19 cellular contexts compared by ENCODE assay signal in genomic region chr7:128235469-128235868, GRCh38. TPM values are rescaled to one million over a fixed set of nuclear protein-coding genes. Genes with fewer than 3 reads are reported as not detected.
A peak's percentile ranks its signal among the peaks of the same experiment; 100 is the strongest.
DNase-seq lines count a peak whose midpoint lies in the region; ATAC-seq, FAIRE-seq and TF ChIP-seq lines count a peak whose summit lies in the region.
"Had no signal": no experiment of that assay in that cellular context is flagged by ENCODE, and none has a peak within 500 bp of the region (broad histone marks: within the 10 kb centered on the region; RNA-seq: fewer than 3 reads in every experiment).

No MANE protein-coding gene starts in this region.

- H3K14ac ChIP-seq in IMR-90 (replicated peaks; ENCODE audit: low read depth, low read length), result no peak overlapping the region

- in situ Hi-C loops in IMR-90 (cut with MboI; ENCODE audit: low sequenced_read_pairs), result no loop called here
- in situ Hi-C loops in K562 (cut with MboI), result no loop called here

- H3K36me3 ChIP-seq in IMR-90 (ENCODE audit: control insufficient read depth, insufficient read depth, low read length), result no peaks in the 10 kb centered on the region
- H3K36me3 ChIP-seq in K562 (ENCODE audit: control insufficient read depth, insufficient read depth, low read length), result no peaks in the 10 kb centered on the region
- H3K36me3 ChIP-seq in neural progenitor cell, result no peaks in the 10 kb centered on the region
- H3K36me3 ChIP-seq in left lung, result no peaks in the 10 kb centered on the region
- no peaks in the 10 kb centered on the region for H3K36me3 ChIP-seq in mucosa of descending colon (ENCODE audit: low read depth)
- H3K36me3 ChIP-seq: BLaER1 had no signal

- H3K79me2 ChIP-seq in K562 (ENCODE audit: control insufficient read depth, insufficient read depth, low read length) (no peaks in the 10 kb centered on the region), neural progenitor cell (ENCODE audit: low read depth) (no peaks in the 10 kb centered on the region)

- DNase-seq in C1 segment of cervical spinal cord (lab: John Stamatoyannopoulos, UW) (peak in 8 of 14 donors; percentile 7 to 63 (median 16)), IMR-90 (no peak), K562 (ENCODE audit: extremely low read depth in 1 of 4, low spot score in 3 of 4) (no peak), neural progenitor cell (ENCODE audit: low spot score) (peak; percentile 49), immature natural killer cell (no peak), left lung (no peak), mucosa of descending colon (no peak), kidney tubule cell (ENCODE audit: low spot score) (no peak)
- DNase-seq: MV-4-11, NCI-H1436 treated with DMSO at 0.1 percent for 48 hours, NCI-H2107, NCI-H226, NCI-H748 treated with DMSO at 0.1 percent for 48 hours, SIG-M5 had no signal

- no peak overlapping the region for H4K5ac ChIP-seq in IMR-90 (ENCODE audit: low read depth, low read length)

- no peak overlapping the region for H2BK20ac ChIP-seq in IMR-90 (ENCODE audit: low read depth, low read length)

- BruUV-seq in IMR-90 (replicated peaks; lab: Mats Ljungman, UMichigan), result no TSS peak
- no TSS peak for BruUV-seq in K562 (replicated peaks; lab: Mats Ljungman, UMichigan)

- peaks cover 4% of the 10 kb centered on the region for H3K27me3 Mint-ChIP-seq in neural progenitor cell (ENCODE audit: insufficient read depth, low read depth)
- H3K27me3 Mint-ChIP-seq in immature natural killer cell (ENCODE audit: low read depth in 3 of 3), result peaks cover 3 to 9% (median 5%) of the 10 kb centered on the region in 3 donors

- peaks cover 41% of the 10 kb centered on the region for H3K27me3 ChIP-seq in IMR-90 (ENCODE audit: control insufficient read depth, insufficient read depth, low read length)
- peaks cover 29 to 54% of the 10 kb centered on the region in 2 experiments for H3K27me3 ChIP-seq in K562 (ENCODE audit: control insufficient read depth in 2 of 2, insufficient read depth in 2 of 2, low read length in 2 of 2)
- H3K27me3 ChIP-seq in neural progenitor cell, result no peaks in the 10 kb centered on the region
- peaks cover 4 to 9% of the 10 kb centered on the region in 2 donors for H3K27me3 ChIP-seq in left lung
- H3K27me3 ChIP-seq: BLaER1 had no signal

- dilution Hi-C loops in IMR-90 (cut with HindIII; ENCODE audit: low sequenced_read_pairs, unreplicated experiment), result no loop called here

- no peak for TF ChIP-seq EP300 in K562 (IDR thresholded peaks at IDR 0.05; ENCODE audit: low read length)

- H3K36me3 Mint-ChIP-seq in neural progenitor cell (no peaks in the 10 kb centered on the region), immature natural killer cell (peaks cover 0 to 7% (median 4%) of the 10 kb centered on the region in 3 donors)
- H3K36me3 Mint-ChIP-seq: IgD-negative memory B cell had no signal

- POLR2A ChIA-PET in IMR-90 (lab: Charles Lee; ENCODE audit: unreplicated experiment) (no interaction called here), K562 (lab: Yijun Ruan, JAX) (interaction anchor here (0.6 to 3.8 kb wide), 4 partner anchors 9 to 216 kb away, joined by 4 to 16 read pairs (median 4); no protein-coding TSS in a partner anchor)

- H3K4me3 ChIP-seq in IMR-90 (ENCODE audit: insufficient read depth, low read depth, low read length) (no peak overlapping the region), K562 (no peak overlapping the region), neural progenitor cell (no peak overlapping the region), left lung (no peak overlapping the region), mucosa of descending colon (no peak overlapping the region)
- H3K4me3 ChIP-seq: BLaER1 had no signal

- H2AFZ ChIP-seq in IMR-90 (replicated peaks; ENCODE audit: low read length, poor library complexity) (peak overlapping the region; percentile 23), K562 (ENCODE audit: low read depth, low read length) (peak overlapping the region; percentile 9; the same call in 1 of the 2 replicates), neural progenitor cell (replicated peaks) (no peak overlapping the region)

- TF ChIP-seq RAD21 in IMR-90 (IDR thresholded peaks at IDR 0.05; ENCODE audit: low read length) (no peak), K562 (CRISPR knock-in tag; conservative IDR thresholded peaks at IDR 0.05 in 1 of 2, IDR thresholded peaks at IDR 0.05 in 1 of 2) (no peak)

- CTCF ChIA-PET in IMR-90 (lab: Yijun Ruan, JAX), result no interaction called here
- CTCF ChIA-PET in K562 (lab: Yijun Ruan, JAX; ENCODE audit: low intra/inter-chr PET ratio), result no interaction called here

- peaks cover 17% of the 10 kb centered on the region for H3K4me1 Mint-ChIP-seq in neural progenitor cell
- peaks cover 15 to 18% of the 10 kb centered on the region in 2 donors for H3K4me1 Mint-ChIP-seq in immature natural killer cell
- H3K4me1 Mint-ChIP-seq: IgD-negative memory B cell had no signal

- H3K23ac ChIP-seq in IMR-90 (ENCODE audit: low read depth, low read length), result no peak overlapping the region

- H3K9me3 ChIP-seq in IMR-90 (ENCODE audit: control insufficient read depth, insufficient read depth, low read length) (peaks cover 10% of the 10 kb centered on the region), K562 (replicated peaks; ENCODE audit: control insufficient read depth, insufficient read depth, low read depth, low read length) (no peaks in the 10 kb centered on the region), neural progenitor cell (ENCODE audit: low read depth) (no peaks in the 10 kb centered on the region), left lung (peaks cover 0 to 20% of the 10 kb centered on the region in 2 donors), mucosa of descending colon (peaks cover 19% of the 10 kb centered on the region)

- no peak overlapping the region for H3K18ac ChIP-seq in IMR-90 (ENCODE audit: low read depth, low read length)

- no peak overlapping the region for H2AK5ac ChIP-seq in IMR-90 (ENCODE audit: low read depth, low read length)

- TF ChIP-seq POLR2A in IMR-90 (IDR thresholded peaks at IDR 0.05; ENCODE audit: low read depth, low read length) (no peak), K562 (conservative IDR thresholded peaks at IDR 0.05) (no peak)

- no peaks in the 10 kb centered on the region for H3F3A ChIP-seq in neural progenitor cell (ENCODE audit: low read depth)

- no peak overlapping the region for H3K4me3 Mint-ChIP-seq in neural progenitor cell
- H3K4me3 Mint-ChIP-seq in immature natural killer cell, result no peak overlapping the region
- H3K4me3 Mint-ChIP-seq: IgD-negative memory B cell had no signal

- H3K56ac ChIP-seq in IMR-90 (ENCODE audit: extremely low read depth, insufficient read depth, low read length), result no peak overlapping the region

- H4K20me1 ChIP-seq in IMR-90 (ENCODE audit: insufficient read depth, low read length), result no peaks in the 10 kb centered on the region
- H4K20me1 ChIP-seq in K562 (replicated peaks; ENCODE audit: control insufficient read depth, insufficient read depth, low read length), result no peaks in the 10 kb centered on the region
- no peaks in the 10 kb centered on the region for H4K20me1 ChIP-seq in neural progenitor cell (ENCODE audit: low read depth)
- H4K20me1 ChIP-seq: BLaER1 had no signal

- H3K27ac Mint-ChIP-seq in neural progenitor cell, result no peak overlapping the region
- H3K27ac Mint-ChIP-seq in immature natural killer cell, result no peak overlapping the region
- H3K27ac Mint-ChIP-seq: IgD-negative memory B cell had no signal

- H3K9me3 Mint-ChIP-seq in neural progenitor cell, result peaks cover 13% of the 10 kb centered on the region
- peaks cover 6 to 17% (median 13%) of the 10 kb centered on the region in 6 donors for H3K9me3 Mint-ChIP-seq in immature natural killer cell

- no peak overlapping the region for H2BK120ac ChIP-seq in IMR-90 (ENCODE audit: low read depth, low read length)

- no peak overlapping the region for H4K91ac ChIP-seq in IMR-90 (ENCODE audit: insufficient read depth, low read depth, low read length)

- H2BK5ac ChIP-seq in IMR-90 (ENCODE audit: low read depth, low read length, poor library complexity, severe bottlenecking), result no peak overlapping the region

- no peak for FAIRE-seq in K562 (lab: Jason Lieb, UNC)

- H3K79me1 ChIP-seq in IMR-90 (ENCODE audit: low read depth in 1 of 2, low read length in 2 of 2), result no peaks in the 10 kb centered on the region

- no peak overlapping the region for H3K4me2 ChIP-seq in IMR-90 (ENCODE audit: low read depth, low read length)
- no peak overlapping the region; the same call in 1 of the 2 replicates for H3K4me2 ChIP-seq in K562 (ENCODE audit: insufficient read depth, low read length)
- peak overlapping the region; percentile 34 for H3K4me2 ChIP-seq in neural progenitor cell
- H3K4me2 ChIP-seq: BLaER1 had no signal

- WGBS in IMR-90 (ENCODE audit: extremely low coverage in 2 of 2, insufficient read length in 1 of 2), 2 experiments, result 52% methylated on average over 2 of the region's 7 CpGs; no CpG with 5 or more reads in 1 of the 2 experiments
- WGBS in K562 (ENCODE audit: insufficient coverage, low coverage, missing lambda C conversion rate), result 2% methylated on average over 7 of the region's 7 CpGs

- H3K4me1 ChIP-seq in IMR-90 (ENCODE audit: control insufficient read depth, insufficient read depth, low read length), result no peaks in the 10 kb centered on the region
- H3K4me1 ChIP-seq in K562 (replicated peaks in 1 of 2; ENCODE audit: control insufficient read depth in 2 of 2, insufficient read depth in 2 of 2, low read length in 2 of 2), result peaks cover 0 to under 1% of the 10 kb centered on the region in 2 experiments; a peak in 2 of 5 replicates
- peaks cover 12% of the 10 kb centered on the region for H3K4me1 ChIP-seq in neural progenitor cell
- peaks cover 0 to 19% of the 10 kb centered on the region in 2 donors for H3K4me1 ChIP-seq in left lung
- H3K4me1 ChIP-seq in mucosa of descending colon (ENCODE audit: low read depth), result no peaks in the 10 kb centered on the region

- ATAC-seq in IMR-90 (ENCODE audit: low read depth) (no peak), K562 (no peak; the same call in 1 of the 3 replicates), left lung (no peak), mucosa of descending colon (no peak)
- ATAC-seq: HCT116 had no signal

- no peak overlapping the region for H2BK15ac ChIP-seq in IMR-90 (ENCODE audit: low read depth, low read length)

- H3K9ac ChIP-seq in IMR-90 (ENCODE audit: low read depth, low read length) (no peak overlapping the region), K562 (ENCODE audit: insufficient read depth in 1 of 2, low read depth in 2 of 2, low read length in 2 of 2) (no peak overlapping the region), neural progenitor cell (no peak overlapping the region)
- H3K9ac ChIP-seq: BLaER1 had no signal

- no peak overlapping the region for H4K8ac ChIP-seq in IMR-90 (ENCODE audit: low read depth in 2 of 2, low read length in 2 of 2)

- TF ChIP-seq CTCF in IMR-90 (conservative IDR thresholded peaks at IDR 0.05; ENCODE audit: low read depth, low read length) (no peak), K562 (IDR thresholded peaks at IDR 0.05 in 2 of 3, conservative IDR thresholded peaks at IDR 0.05 in 1 of 3; ENCODE audit: insufficient read depth in 2 of 3, low read depth in 1 of 3, low read length in 3 of 3) (no peak), neural progenitor cell (IDR thresholded peaks at IDR 0.05) (no peak), left lung (IDR thresholded peaks at IDR 0.05) (no peak), mucosa of descending colon (IDR thresholded peaks at IDR 0.05) (no peak)

- H2AK9ac ChIP-seq in IMR-90 (replicated peaks; ENCODE audit: low read depth, low read length, poor library complexity), result no peak overlapping the region

- intact Hi-C loops in IMR-90 (cut with micrococcal nuclease) (no loop called here), K562 (cut with micrococcal nuclease) (loop anchor here (5.0 to 10.0 kb wide), 2 partner anchors 87 to 149 kb away; no protein-coding TSS in a partner anchor), left lung (cut with DNase I) (no loop called here), mucosa of descending colon (cut with DNase I, micrococcal nuclease) (no loop called here)

- H3K4ac ChIP-seq in IMR-90 (ENCODE audit: low read depth, low read length), result no peak overlapping the region

- H3K9me1 ChIP-seq in IMR-90 (ENCODE audit: insufficient read depth, low read length) (no peaks in the 10 kb centered on the region), K562 (ENCODE audit: control insufficient read depth, insufficient read depth, low read length) (no peaks in the 10 kb centered on the region)

- no peak overlapping the region for H3K27ac ChIP-seq in IMR-90 (ENCODE audit: insufficient read depth, low read length)
- H3K27ac ChIP-seq in K562 (ENCODE audit: extremely low read depth, low read depth, low read length), result no peak overlapping the region
- no peak overlapping the region for H3K27ac ChIP-seq in neural progenitor cell
- no peak overlapping the region for H3K27ac ChIP-seq in left lung
- H3K27ac ChIP-seq: BLaER1 had no signal

RNA-seq across cellular contexts. Expression of gene LEP, which starts 5.6 kb away (rescaled TPM):
- not detected in 2 replicates for total RNA-seq in IMR-90 (2012; rRNA removed)
- polyA plus RNA-seq in IMR-90 (2012; rRNA removed), result not detected in 2 replicates
- polyA plus RNA-seq in IMR-90 (2012; cell fraction: cytosol; rRNA removed), result not detected in 2 replicates
- polyA plus RNA-seq in IMR-90 (2012; cell fraction: nucleus; rRNA removed; ENCODE audit: low replicate concordance), result not detected in 2 replicates
- not detected in 2 replicates for total RNA-seq in K562 (2011; cell fraction: chromatin; rRNA removed; ENCODE audit: low replicate concordance)
- total RNA-seq in K562 (2011; cell fraction: nucleolus; rRNA removed), result not detected in 2 replicates
- not detected in 2 replicates for total RNA-seq in K562 (2011; cell fraction: nucleoplasm; rRNA removed)
- total RNA-seq in K562 (2014; rRNA removed), result not detected in 2 replicates
- not detected in 2 replicates for total RNA-seq in K562 (2014; rRNA removed; fragmentation: Illumina TruSeq; extraction: Trizol)
- not detected in 2 replicates for total RNA-seq in K562 (2015; rRNA removed; fragmentation: Illumina TruSeq; extraction: Trizol)
- not detected in 2 replicates for total RNA-seq in K562 (2021)
- polyA plus RNA-seq in K562 (2011; rRNA removed), result not detected in 2 replicates
- polyA plus RNA-seq in K562 (2011; cell fraction: cytosol; rRNA removed), result not detected in 2 replicates
- polyA plus RNA-seq in K562 (2011; cell fraction: nucleus; rRNA removed), result not detected in 2 replicates
- 0.04 and 0.06 TPM in 2 replicates for polyA plus RNA-seq in K562 (2012)
- not detected in 2 replicates for polyA plus RNA-seq in K562 (2014; fragmentation: Illumina TruSeq; extraction: Trizol)
- polyA plus RNA-seq in K562 (2014; fragmentation: Nextera tagmentation; extraction: Ambion mirVana), result not detected
- polyA plus RNA-seq in K562 (2014; rRNA removed), result not detected in 2 replicates
- polyA minus RNA-seq in K562 (2011; rRNA and poly(A)+ RNA removed), result not detected in 2 replicates
- not detected in 2 replicates for polyA minus RNA-seq in K562 (2011; cell fraction: cytosol; rRNA and poly(A)+ RNA removed)
- polyA minus RNA-seq in K562 (2011; cell fraction: nucleus; rRNA and poly(A)+ RNA removed), result not detected in 2 replicates
- not detected in 2 replicates for total RNA-seq in neural progenitor cell (ENCODE audit: low replicate concordance)
- polyA plus RNA-seq in immature natural killer cell, result not detected
- under 1 TPM; 0.15 to 0.16 TPM for total RNA-seq in left lung
- under 1 TPM in 2 of 3 donors, not detected in 1; 0.09 to 0.22 TPM for total RNA-seq in mucosa of descending colon
- total RNA-seq: RPMI7951 had no signal
- polyA plus RNA-seq: AG04450, IgD-negative memory B cell had no signal

Comparison
In these comparisons a context has a peak if more than half of its experiments do, and no peak if none do; other contexts are left out.
1. DNase-seq: peak in C1 segment of cervical spinal cord (8 of 14) and neural progenitor cell (single experiment); none in IMR-90 (single experiment), K562 (0 of 4), immature natural killer cell (0 of 3), left lung (0 of 2), mucosa of descending colon (0 of 3) and kidney tubule cell (single experiment).